ENCODE assay signal across 7 cellular contexts in the genomic region with DNA sequence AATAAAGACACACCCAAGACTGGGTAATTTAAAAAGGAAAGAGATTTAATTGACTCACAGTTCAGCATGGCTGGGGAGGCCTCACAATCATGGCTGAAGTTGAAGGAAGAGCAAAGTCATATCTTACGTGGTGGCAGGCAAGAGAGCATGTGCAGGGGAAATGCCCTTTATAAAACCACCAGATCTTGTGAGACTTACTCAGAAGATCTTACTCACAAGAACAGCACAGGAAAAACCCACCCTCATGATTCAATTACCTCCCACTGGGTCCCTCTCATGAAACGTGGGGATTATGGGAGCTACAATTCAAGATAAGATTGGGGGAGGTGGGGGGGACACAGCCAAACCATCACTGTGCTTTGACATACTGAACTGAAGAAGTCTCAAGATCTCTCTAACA.
DNase-seq lines count a peak whose midpoint lies in the region; ATAC-seq, FAIRE-seq and TF ChIP-seq lines count a peak whose summit lies in the region.
"Not testable (repeated sequence)": the region's sequence is repeated elsewhere in the genome, so short reads cannot be mapped to it uniquely, and the experiment has no call there.

No MANE protein-coding gene starts in this region.

- not testable (repeated sequence) for H3K9me3 ChIP-seq in A673 (ENCODE audit: low read depth, low read length, poor library complexity, severe bottlenecking); GM12878 (replicated peaks; ENCODE audit: control insufficient read depth, insufficient read depth, low read length); neural progenitor cell (ENCODE audit: low read depth)

- 0% methylated on average over 2 of the region's 2 CpGs for WGBS in GM12878 (ENCODE audit: insufficient coverage, insufficient replicate concordance, low lambda C conversion rate, missing lambda C conversion rate)

- H3K27me3 ChIP-seq in A673 (replicated peaks; ENCODE audit: insufficient read depth, low read depth, low read length, poor library complexity); GM12878 (replicated peaks in 1 of 2; ENCODE audit: control insufficient read depth in 2 of 2, insufficient read depth in 2 of 2, low read length in 1 of 2); neural progenitor cell: not testable (repeated sequence)

- FAIRE-seq in RCC 7860 (lab: Jason Lieb, UNC); GM12878 (lab: Jason Lieb, UNC): not testable (repeated sequence)

- not testable (repeated sequence) for TF ChIP-seq EP300 in GM12878 (IDR thresholded peaks at IDR 0.05; ENCODE audit: borderline replicate concordance in 1 of 2, control insufficient read depth in 1 of 2, low read depth in 2 of 2, low read length in 2 of 2)

- H3K4me1 Mint-ChIP-seq in WTC11, neural progenitor cell: not testable (repeated sequence)

- intact Hi-C loops in A673 (cut with micrococcal nuclease; ENCODE audit: unreplicated experiment) = not testable (repeated sequence)
- intact Hi-C loops in GM12878 (cut with micrococcal nuclease; ENCODE audit: unreplicated experiment) = loop anchor here (10.0 kb wide), 1 partner anchor 738 kb away; no protein-coding TSS in a partner anchor

- ATAC-seq in GM18868 (IDR thresholded peaks at IDR 0.05; ENCODE audit: unreplicated experiment) (peak; percentile 76), HG03432 (IDR thresholded peaks at IDR 0.05; ENCODE audit: unreplicated experiment) (peak; percentile 51), GM12878 (peak; percentile 38)
- not testable (repeated sequence) for ATAC-seq in WTC11

- peak overlapping the region; percentile 7; the same call in 1 of the 2 replicates for H3K27ac Mint-ChIP-seq in WTC11
- H3K27ac Mint-ChIP-seq in neural progenitor cell = not testable (repeated sequence)

- SMC1A ChIA-PET in GM12878 (lab: Charles Lee; ENCODE audit: uncharacterized antibody, unreplicated experiment) = interaction anchor here (1.1 kb wide), 1 partner anchor 10 kb away, joined by 3 read pairs; no protein-coding TSS in a partner anchor

- peaks cover 14% of the 10 kb centered on the region for H3K4me1 ChIP-seq in A673 (ENCODE audit: insufficient read depth, low read length, poor library complexity, severe bottlenecking)
- not testable (repeated sequence) for H3K4me1 ChIP-seq in GM12878 (ENCODE audit: control insufficient read depth, insufficient read depth, low read length); neural progenitor cell

- not testable (repeated sequence) for H3K4me2 ChIP-seq in GM12878 (ENCODE audit: control insufficient read depth, insufficient read depth); neural progenitor cell

- DNase-seq in A673 (ENCODE audit: low spot score) (peak; percentile 60), RCC 7860 (ENCODE audit: low spot score) (peak; percentile 21)
- not testable (repeated sequence) for DNase-seq in WTC11 (ENCODE audit: low spot score); GM12878 (ENCODE audit: low read depth, low spot score); neural progenitor cell (ENCODE audit: low spot score)

- not testable (repeated sequence) for H3K79me2 ChIP-seq in GM12878 (ENCODE audit: control insufficient read depth, insufficient read depth, low read length); neural progenitor cell (ENCODE audit: low read depth)

- H3K27me3 Mint-ChIP-seq in WTC11 (ENCODE audit: low read depth); neural progenitor cell (ENCODE audit: insufficient read depth, low read depth): not testable (repeated sequence)

- H3K9me3 Mint-ChIP-seq in WTC11, neural progenitor cell: not testable (repeated sequence)

- not testable (repeated sequence) for H3K36me3 ChIP-seq in A673 (ENCODE audit: insufficient read depth, low read length, poor library complexity, severe bottlenecking); GM12878 (ENCODE audit: control insufficient read depth in 2 of 2, insufficient read depth in 2 of 2, low read length in 1 of 2); neural progenitor cell

- H3K9ac ChIP-seq in GM12878 (ENCODE audit: control insufficient read depth, insufficient read depth, low read length); neural progenitor cell: not testable (repeated sequence)

- BruUV-seq in A673 (replicated peaks; lab: Mats Ljungman, UMichigan); GM12878 (replicated peaks; lab: Mats Ljungman, UMichigan): not testable (repeated sequence)

- TF ChIP-seq CTCF in A673 (conservative IDR thresholded peaks at IDR 0.05; ENCODE audit: low read depth, low read length); WTC11 (IDR thresholded peaks at IDR 0.05); GM12878 (IDR thresholded peaks at IDR 0.05 in 2 of 3, conservative IDR thresholded peaks at IDR 0.05 in 1 of 3; ENCODE audit: control insufficient read depth in 2 of 3, extremely low read depth in 1 of 3, insufficient read depth in 1 of 3, low read depth in 3 of 3, low read length in 3 of 3); neural progenitor cell (IDR thresholded peaks at IDR 0.05): not testable (repeated sequence)

- H2AFZ ChIP-seq in GM12878 (ENCODE audit: control insufficient read depth, low read depth, low read length) = not testable (repeated sequence)
- peak overlapping the region; percentile 29 for H2AFZ ChIP-seq in neural progenitor cell (replicated peaks)

- CTCF ChIA-PET in A673 (lab: Charles Lee); WTC11 (lab: Charles Lee); GM12878 (lab: Yijun Ruan, JAX): not testable (repeated sequence)

- RAD21 ChIA-PET in GM12878 (lab: Charles Lee; ENCODE audit: unreplicated experiment) = not testable (repeated sequence)

- H3K4me3 ChIP-seq in A673 (ENCODE audit: low read depth, low read length, poor library complexity, severe bottlenecking); GM12878; neural progenitor cell: not testable (repeated sequence)

- in situ Hi-C loops in GM12878 (cut with MboI) = not testable (repeated sequence)

- not testable (repeated sequence) for TF ChIP-seq POLR2A in GM12878 (IDR thresholded peaks at IDR 0.05; ENCODE audit: low read depth, low read length)

- TF ChIP-seq RAD21 in GM12878 (IDR thresholded peaks at IDR 0.05; ENCODE audit: insufficient read depth, low read depth, low read length) = not testable (repeated sequence)

- H3K36me3 Mint-ChIP-seq in WTC11, neural progenitor cell: not testable (repeated sequence)

- H3F3A ChIP-seq in neural progenitor cell (ENCODE audit: low read depth) = not testable (repeated sequence)

- POLR2A ChIA-PET in A673 (lab: Charles Lee; ENCODE audit: low non-redundant PET); WTC11 (lab: Charles Lee); GM12878 (lab: Charles Lee): not testable (repeated sequence)

- not testable (repeated sequence) for H3K4me3 Mint-ChIP-seq in WTC11, neural progenitor cell

- H4K20me1 ChIP-seq in GM12878 (ENCODE audit: control insufficient read depth, insufficient read depth); neural progenitor cell (ENCODE audit: low read depth): not testable (repeated sequence)

- H3K27ac ChIP-seq in A673 (ENCODE audit: low read depth, low read length, poor library complexity, severe bottlenecking); GM12878 (ENCODE audit: control insufficient read depth, insufficient read depth); neural progenitor cell: not testable (repeated sequence)

TF ChIP-seq in GM12878, 131 proteins besides CTCF, POLR2A, EP300 and RAD21:
- TF ChIP-seq IKZF2 (IDR thresholded peaks at IDR 0.05) (peak in 1 of 2 experiments; percentile 12; a peak in 1 of 4 replicates), BHLHE40 (IDR thresholded peaks at IDR 0.05; ENCODE audit: borderline replicate concordance in 1 of 2, low read depth in 2 of 2, low read length in 1 of 2) (peak in 1 of 2 experiments; percentile 54; a peak in 1 of 4 replicates)
